ENCODE assay signal across 22 cellular contexts in the genomic region with DNA sequence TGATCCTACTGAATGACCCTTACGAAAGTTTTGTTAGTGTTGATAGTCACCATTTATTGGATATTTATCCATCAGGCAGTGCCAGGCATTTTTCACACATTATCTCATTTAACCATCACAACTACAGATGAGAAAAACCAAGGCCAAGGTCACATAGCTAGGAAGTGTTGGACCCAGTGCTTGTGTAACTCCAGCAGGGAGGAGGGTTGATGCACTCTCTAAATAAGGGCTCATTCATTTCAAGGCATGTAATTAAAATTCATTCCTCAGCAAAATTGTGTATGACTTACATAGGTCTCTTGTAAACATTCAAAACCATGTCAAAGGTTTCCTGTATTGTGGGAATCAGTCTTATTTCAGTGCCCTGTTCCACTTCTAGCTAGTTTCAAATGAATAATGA.
"Had no signal": no experiment of that assay in that cellular context is flagged by ENCODE, and none has a peak within 500 bp of the region (broad histone marks: within the 10 kb centered on the region; RNA-seq: fewer than 3 reads in every experiment).

No MANE protein-coding gene starts in this region.

- H3K4me1 ChIP-seq: foreskin keratinocyte, sigmoid colon had no signal

- H3K4me3 ChIP-seq: esophagus squamous epithelium, lung, psoas muscle, sigmoid colon, skin epidermis, stomach, thoracic aorta had no signal

- ATAC-seq: foreskin keratinocyte; left cardiac atrium; left ventricle myocardium superior; naive thymus-derived CD4-positive, alpha-beta T cell; psoas muscle had no signal

- H3K9me3 ChIP-seq: esophagus squamous epithelium, neutrophil, psoas muscle, sigmoid colon, stomach, thoracic aorta had no signal

- H3K27ac Mint-ChIP-seq: naive thymus-derived CD4-positive, alpha-beta T cell; nephron progenitor cell had no signal

- H3K9me3 Mint-ChIP-seq: naive thymus-derived CD4-positive, alpha-beta T cell had no signal

- H3K36me3 Mint-ChIP-seq: naive thymus-derived CD4-positive, alpha-beta T cell had no signal

- DNase-seq: dermis blood vessel endothelial cell; esophagus squamous epithelium; foreskin keratinocyte; kidney; left cardiac atrium; left ventricle myocardium superior; mesenchymal stem cell; midbrain; naive thymus-derived CD4-positive, alpha-beta T cell; nephron progenitor cell; psoas muscle; retina; sigmoid colon; stimulated activated CD4-positive, alpha-beta T cell treated with anti-CD3 and anti-CD28 coated beads, Interleukin-2, amount 100 ng/mL, for 24 hours; stimulated activated CD4-positive, alpha-beta T cell treated with anti-CD3 and anti-CD28 coated beads, Interleukin-4, amount 100 ng/mL, for 4 hours; stimulated activated naive CD4-positive, alpha-beta T cell; stomach; substantia nigra had no signal

- H3K36me3 ChIP-seq: esophagus squamous epithelium, neutrophil, sigmoid colon, stomach, thoracic aorta had no signal

- H3K4me3 Mint-ChIP-seq: naive thymus-derived CD4-positive, alpha-beta T cell; nephron progenitor cell had no signal

- H3K27ac ChIP-seq: esophagus squamous epithelium, foreskin keratinocyte, neutrophil, psoas muscle, sigmoid colon, skin epidermis, stomach, thoracic aorta had no signal
